Comparison of ENCODE assay signal across 1 cellular context in the genomic region with DNA sequence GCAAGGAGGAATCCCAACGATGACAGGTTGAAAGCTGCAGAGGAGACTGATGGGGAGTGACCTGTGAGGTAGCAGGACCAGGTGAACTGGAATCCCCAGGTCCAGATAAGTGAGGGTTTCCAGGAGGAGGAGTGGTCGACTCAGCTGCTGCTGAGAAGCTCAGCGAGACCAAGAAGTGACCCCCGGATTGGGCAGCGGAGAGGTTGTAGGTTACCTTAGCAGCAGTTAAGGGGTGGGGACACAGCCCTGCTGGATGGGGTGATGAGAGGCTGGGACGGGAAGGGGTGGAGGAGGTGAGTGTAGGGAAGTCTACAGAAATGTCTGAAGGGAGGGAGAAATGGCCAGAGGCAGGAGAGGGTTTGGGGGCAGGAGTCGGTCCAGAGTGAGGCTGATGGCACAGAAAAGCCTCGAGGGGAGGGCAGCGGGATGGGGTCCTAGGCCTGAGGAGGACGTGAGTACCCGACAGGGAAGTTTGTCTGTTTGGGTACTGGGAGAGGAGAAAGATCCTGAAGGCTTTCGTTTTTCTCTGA.
TF ChIP-seq lines count a peak whose summit lies in the region.

No MANE protein-coding gene starts in this region.

TF ChIP-seq in H1, 55 proteins besides CTCF, POLR2A, EP300 and RAD21:
- TF ChIP-seq JUN (IDR thresholded peaks at IDR 0.05; ENCODE audit: low read depth, low read length) (no peak), SIRT6 (IDR thresholded peaks at IDR 0.05; ENCODE audit: low read length) (no peak), NRF1 (IDR thresholded peaks at IDR 0.05; ENCODE audit: low read depth, low read length) (no peak), CBX8 (IDR thresholded peaks at IDR 0.05; ENCODE audit: borderline replicate concordance, low read depth, low read length) (no peak), TAF7 (optimal IDR thresholded peaks at IDR 0.05; ENCODE audit: borderline replicate concordance, low read depth, low read length) (no peak), BACH1 (IDR thresholded peaks at IDR 0.05; ENCODE audit: low read length) (no peak), RNF2 (IDR thresholded peaks at IDR 0.05; ENCODE audit: borderline replicate concordance, low read depth, low read length, missing control alignments, poor library complexity, severe bottlenecking) (no peak), ATF3 (IDR thresholded peaks at IDR 0.05; ENCODE audit: insufficient read depth, low read depth, low read length) (no peak), YY1 (IDR thresholded peaks at IDR 0.05; ENCODE audit: low read depth, low read length) (no peak), JUND (IDR thresholded peaks at IDR 0.05; ENCODE audit: low read length) (no peak), FOSL1 (IDR thresholded peaks at IDR 0.05; ENCODE audit: insufficient read depth, low read depth, low read length) (no peak), HDAC2 (IDR thresholded peaks at IDR 0.05; ENCODE audit: borderline replicate concordance in 1 of 2, low read depth in 2 of 2, low read length in 2 of 2) (no peak), SP1 (IDR thresholded peaks at IDR 0.05; ENCODE audit: low read depth, low read length) (no peak), KDM4A (IDR thresholded peaks at IDR 0.05; ENCODE audit: low read depth, low read length, severe bottlenecking) (no peak), KDM5A (IDR thresholded peaks at IDR 0.05; ENCODE audit: low read length) (no peak)
- TF ChIP-seq, protein P1, sequence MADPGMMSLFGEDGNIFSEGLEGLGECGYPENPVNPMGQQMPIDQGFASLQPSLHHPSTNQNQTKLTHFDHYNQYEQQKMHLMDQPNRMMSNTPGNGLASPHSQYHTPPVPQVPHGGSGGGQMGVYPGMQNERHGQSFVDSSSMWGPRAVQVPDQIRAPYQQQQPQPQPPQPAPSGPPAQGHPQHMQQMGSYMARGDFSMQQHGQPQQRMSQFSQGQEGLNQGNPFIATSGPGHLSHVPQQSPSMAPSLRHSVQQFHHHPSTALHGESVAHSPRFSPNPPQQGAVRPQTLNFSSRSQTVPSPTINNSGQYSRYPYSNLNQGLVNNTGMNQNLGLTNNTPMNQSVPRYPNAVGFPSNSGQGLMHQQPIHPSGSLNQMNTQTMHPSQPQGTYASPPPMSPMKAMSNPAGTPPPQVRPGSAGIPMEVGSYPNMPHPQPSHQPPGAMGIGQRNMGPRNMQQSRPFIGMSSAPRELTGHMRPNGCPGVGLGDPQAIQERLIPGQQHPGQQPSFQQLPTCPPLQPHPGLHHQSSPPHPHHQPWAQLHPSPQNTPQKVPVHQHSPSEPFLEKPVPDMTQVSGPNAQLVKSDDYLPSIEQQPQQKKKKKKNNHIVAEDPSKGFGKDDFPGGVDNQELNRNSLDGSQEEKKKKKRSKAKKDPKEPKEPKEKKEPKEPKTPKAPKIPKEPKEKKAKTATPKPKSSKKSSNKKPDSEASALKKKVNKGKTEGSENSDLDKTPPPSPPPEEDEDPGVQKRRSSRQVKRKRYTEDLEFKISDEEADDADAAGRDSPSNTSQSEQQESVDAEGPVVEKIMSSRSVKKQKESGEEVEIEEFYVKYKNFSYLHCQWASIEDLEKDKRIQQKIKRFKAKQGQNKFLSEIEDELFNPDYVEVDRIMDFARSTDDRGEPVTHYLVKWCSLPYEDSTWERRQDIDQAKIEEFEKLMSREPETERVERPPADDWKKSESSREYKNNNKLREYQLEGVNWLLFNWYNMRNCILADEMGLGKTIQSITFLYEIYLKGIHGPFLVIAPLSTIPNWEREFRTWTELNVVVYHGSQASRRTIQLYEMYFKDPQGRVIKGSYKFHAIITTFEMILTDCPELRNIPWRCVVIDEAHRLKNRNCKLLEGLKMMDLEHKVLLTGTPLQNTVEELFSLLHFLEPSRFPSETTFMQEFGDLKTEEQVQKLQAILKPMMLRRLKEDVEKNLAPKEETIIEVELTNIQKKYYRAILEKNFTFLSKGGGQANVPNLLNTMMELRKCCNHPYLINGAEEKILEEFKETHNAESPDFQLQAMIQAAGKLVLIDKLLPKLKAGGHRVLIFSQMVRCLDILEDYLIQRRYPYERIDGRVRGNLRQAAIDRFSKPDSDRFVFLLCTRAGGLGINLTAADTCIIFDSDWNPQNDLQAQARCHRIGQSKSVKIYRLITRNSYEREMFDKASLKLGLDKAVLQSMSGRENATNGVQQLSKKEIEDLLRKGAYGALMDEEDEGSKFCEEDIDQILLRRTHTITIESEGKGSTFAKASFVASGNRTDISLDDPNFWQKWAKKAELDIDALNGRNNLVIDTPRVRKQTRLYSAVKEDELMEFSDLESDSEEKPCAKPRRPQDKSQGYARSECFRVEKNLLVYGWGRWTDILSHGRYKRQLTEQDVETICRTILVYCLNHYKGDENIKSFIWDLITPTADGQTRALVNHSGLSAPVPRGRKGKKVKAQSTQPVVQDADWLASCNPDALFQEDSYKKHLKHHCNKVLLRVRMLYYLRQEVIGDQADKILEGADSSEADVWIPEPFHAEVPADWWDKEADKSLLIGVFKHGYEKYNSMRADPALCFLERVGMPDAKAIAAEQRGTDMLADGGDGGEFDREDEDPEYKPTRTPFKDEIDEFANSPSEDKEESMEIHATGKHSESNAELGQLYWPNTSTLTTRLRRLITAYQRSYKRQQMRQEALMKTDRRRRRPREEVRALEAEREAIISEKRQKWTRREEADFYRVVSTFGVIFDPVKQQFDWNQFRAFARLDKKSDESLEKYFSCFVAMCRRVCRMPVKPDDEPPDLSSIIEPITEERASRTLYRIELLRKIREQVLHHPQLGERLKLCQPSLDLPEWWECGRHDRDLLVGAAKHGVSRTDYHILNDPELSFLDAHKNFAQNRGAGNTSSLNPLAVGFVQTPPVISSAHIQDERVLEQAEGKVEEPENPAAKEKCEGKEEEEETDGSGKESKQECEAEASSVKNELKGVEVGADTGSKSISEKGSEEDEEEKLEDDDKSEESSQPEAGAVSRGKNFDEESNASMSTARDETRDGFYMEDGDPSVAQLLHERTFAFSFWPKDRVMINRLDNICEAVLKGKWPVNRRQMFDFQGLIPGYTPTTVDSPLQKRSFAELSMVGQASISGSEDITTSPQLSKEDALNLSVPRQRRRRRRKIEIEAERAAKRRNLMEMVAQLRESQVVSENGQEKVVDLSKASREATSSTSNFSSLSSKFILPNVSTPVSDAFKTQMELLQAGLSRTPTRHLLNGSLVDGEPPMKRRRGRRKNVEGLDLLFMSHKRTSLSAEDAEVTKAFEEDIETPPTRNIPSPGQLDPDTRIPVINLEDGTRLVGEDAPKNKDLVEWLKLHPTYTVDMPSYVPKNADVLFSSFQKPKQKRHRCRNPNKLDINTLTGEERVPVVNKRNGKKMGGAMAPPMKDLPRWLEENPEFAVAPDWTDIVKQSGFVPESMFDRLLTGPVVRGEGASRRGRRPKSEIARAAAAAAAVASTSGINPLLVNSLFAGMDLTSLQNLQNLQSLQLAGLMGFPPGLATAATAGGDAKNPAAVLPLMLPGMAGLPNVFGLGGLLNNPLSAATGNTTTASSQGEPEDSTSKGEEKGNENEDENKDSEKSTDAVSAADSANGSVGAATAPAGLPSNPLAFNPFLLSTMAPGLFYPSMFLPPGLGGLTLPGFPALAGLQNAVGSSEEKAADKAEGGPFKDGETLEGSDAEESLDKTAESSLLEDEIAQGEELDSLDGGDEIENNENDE (IDR thresholded peaks at IDR 0.05; ENCODE audit: insufficient replicate concordance, low read length): no peak
TF ChIP-seq in H1: peak in this region for 0.
